In the genomic region with DNA sequence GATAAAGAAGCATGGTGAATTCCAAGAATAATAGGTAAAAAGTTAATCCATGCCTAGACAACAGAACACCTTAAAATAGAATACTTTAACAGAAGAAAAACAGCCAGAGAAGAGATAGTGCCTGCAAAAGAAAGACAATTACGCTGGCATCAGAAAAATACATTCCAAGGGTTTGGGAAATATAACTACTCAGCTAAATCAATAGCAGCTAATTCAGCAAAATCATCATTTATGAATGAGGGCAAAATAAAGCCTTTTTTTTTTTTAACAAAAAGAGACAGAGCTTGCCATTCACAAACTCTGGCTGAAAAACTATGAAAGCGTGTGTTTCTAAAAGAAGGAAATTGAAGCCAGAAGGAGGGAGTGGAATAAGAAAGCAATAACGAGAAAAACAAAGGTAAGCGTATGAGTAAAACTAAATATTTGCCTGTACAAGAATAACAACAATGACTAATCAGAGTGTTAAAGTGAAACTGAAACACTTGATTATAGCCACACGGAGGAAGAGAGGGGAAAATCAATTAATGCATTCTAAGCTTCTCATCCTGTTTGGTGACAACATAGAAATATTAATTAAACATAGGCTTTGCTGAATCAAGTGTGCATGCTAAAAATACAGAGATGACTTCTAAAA, we compare ENCODE assay signal across 8 cellular contexts.
DNase-seq lines count a peak whose midpoint lies in the region; ATAC-seq and TF ChIP-seq lines count a peak whose summit lies in the region.

No MANE protein-coding gene starts in this region.

- peak overlapping the region; percentile 65 for H3K4me2 ChIP-seq in skeletal muscle satellite cell (ENCODE audit: low read length)

- peak overlapping the region; percentile 87 for H3K27ac Mint-ChIP-seq in activated naive CD4-positive, alpha-beta T cell treated with anti-CD3 and anti-CD28 coated beads, Interleukin-2, amount 10 ng/mL, durations not matched to agents 7 days and 5 days
- H3K27ac Mint-ChIP-seq in activated naive CD4-positive, alpha-beta T cell treated with anti-CD3 and anti-CD28 coated beads for 36 hours, result no peak overlapping the region
- peak overlapping the region; percentile 87 for H3K27ac Mint-ChIP-seq in MCF 10A (ENCODE audit: low read depth, unreplicated experiment)

- TF ChIP-seq CTCF in MCF 10A (IDR thresholded peaks at IDR 0.05; ENCODE audit: unreplicated experiment), result no peak
- TF ChIP-seq CTCF in transverse colon (IDR thresholded peaks at IDR 0.05), result no peak

- DNase-seq in activated naive CD4-positive, alpha-beta T cell treated with anti-CD3 and anti-CD28 coated beads, Interleukin-2, amount 10 ng/mL, durations not matched to agents 7 days and 5 days, result no peak
- no peak for DNase-seq in activated naive CD4-positive, alpha-beta T cell treated with anti-CD3 and anti-CD28 coated beads for 36 hours
- DNase-seq in MCF 10A (ENCODE audit: unreplicated experiment) (no peak), GDM1 (lab: John Stamatoyannopoulos, UW) (no peak), transverse colon (no peak)
- DNase-seq in stimulated activated naive CD4-positive, alpha-beta T cell (lab: John Stamatoyannopoulos, UW), result no peak

- no TSS peak for BruUV-seq in MCF 10A (replicated peaks; lab: Mats Ljungman, UMichigan)

- no peak overlapping the region for H3K9ac ChIP-seq in skeletal muscle satellite cell (ENCODE audit: low read depth, low read length)

- no peak for TF ChIP-seq EP300 in transverse colon (IDR thresholded peaks at IDR 0.05; ENCODE audit: low read depth)

- H3K9me3 Mint-ChIP-seq in activated naive CD4-positive, alpha-beta T cell treated with anti-CD3 and anti-CD28 coated beads, Interleukin-2, amount 10 ng/mL, durations not matched to agents 7 days and 5 days, result no peaks in the 10 kb centered on the region
- H3K9me3 Mint-ChIP-seq in activated naive CD4-positive, alpha-beta T cell treated with anti-CD3 and anti-CD28 coated beads for 36 hours, result no peaks in the 10 kb centered on the region
- no peaks in the 10 kb centered on the region for H3K9me3 Mint-ChIP-seq in MCF 10A (ENCODE audit: unreplicated experiment)

- in situ Hi-C loops in transverse colon (cut with MboI; ENCODE audit: low pct_ligation_motif_present in 1 of 4, low pct_unique_long_range_greater_than_20kb in 1 of 4, low sequenced_read_pairs in 3 of 4), result loop anchor here in 1 of 4 donors (10.0 kb wide), 1 partner anchor 79 kb away; no protein-coding TSS in a partner anchor

- no peaks in the 10 kb centered on the region for H3K36me3 Mint-ChIP-seq in activated naive CD4-positive, alpha-beta T cell treated with anti-CD3 and anti-CD28 coated beads, Interleukin-2, amount 10 ng/mL, durations not matched to agents 7 days and 5 days
- no peaks in the 10 kb centered on the region for H3K36me3 Mint-ChIP-seq in activated naive CD4-positive, alpha-beta T cell treated with anti-CD3 and anti-CD28 coated beads for 36 hours (ENCODE audit: low read depth)
- H3K36me3 Mint-ChIP-seq in MCF 10A (ENCODE audit: insufficient read depth, unreplicated experiment), result no peaks in the 10 kb centered on the region

- H3K27me3 ChIP-seq in skeletal muscle satellite cell (ENCODE audit: control insufficient read depth, insufficient read depth, low read length) (no peaks in the 10 kb centered on the region), transverse colon (no peaks in the 10 kb centered on the region)

- no peak for TF ChIP-seq POLR2A in transverse colon (IDR thresholded peaks at IDR 0.05)

- H3K27ac ChIP-seq in transverse colon, result no peak overlapping the region

- POLR2A ChIA-PET in MCF 10A (lab: Yijun Ruan, JAX), result interaction anchor here (0.6 kb wide), 1 partner anchor 359 kb away, joined by 3 read pairs; no protein-coding TSS in a partner anchor

- H3K36me3 ChIP-seq in skeletal muscle satellite cell (ENCODE audit: insufficient read depth, low read length) (no peaks in the 10 kb centered on the region), transverse colon (no peaks in the 10 kb centered on the region)

- CTCF ChIA-PET in activated naive CD4-positive, alpha-beta T cell treated with anti-CD3 and anti-CD28 coated beads, Interleukin-2, amount 10 ng/mL, durations not matched to agents 7 days and 5 days (lab: Charles Lee), result interaction anchor here (0.7 kb wide), 1 partner anchor 11 kb away, joined by 3 read pairs; no protein-coding TSS in a partner anchor
- CTCF ChIA-PET in activated naive CD4-positive, alpha-beta T cell treated with anti-CD3 and anti-CD28 coated beads for 36 hours (lab: Charles Lee), result interaction anchor here (0.6 to 0.8 kb wide), 3 partner anchors 10 to 856 kb away, joined by 3 to 4 read pairs (median 3); no protein-coding TSS in a partner anchor
- CTCF ChIA-PET in MCF 10A (lab: Yijun Ruan, JAX), result interaction anchor here (0.7 to 2.5 kb wide), 5 partner anchors 10 to 611 kb away, joined by 3 to 15 read pairs (median 5); no protein-coding TSS in a partner anchor

- peaks cover 48% of the 10 kb centered on the region for H3K4me1 Mint-ChIP-seq in activated naive CD4-positive, alpha-beta T cell treated with anti-CD3 and anti-CD28 coated beads, Interleukin-2, amount 10 ng/mL, durations not matched to agents 7 days and 5 days
- H3K4me1 Mint-ChIP-seq in activated naive CD4-positive, alpha-beta T cell treated with anti-CD3 and anti-CD28 coated beads for 36 hours (ENCODE audit: low read depth), result peaks cover 35% of the 10 kb centered on the region
- H3K4me1 Mint-ChIP-seq in MCF 10A (ENCODE audit: insufficient read depth, unreplicated experiment), result peaks cover 29% of the 10 kb centered on the region

- H3K4me3 ChIP-seq in skeletal muscle satellite cell (ENCODE audit: low read length), result peak overlapping the region; percentile 53
- peak overlapping the region in 1 of 4 donors; percentile 11 for H3K4me3 ChIP-seq in transverse colon

- peak overlapping the region; percentile 25 for H3K4me3 Mint-ChIP-seq in activated naive CD4-positive, alpha-beta T cell treated with anti-CD3 and anti-CD28 coated beads, Interleukin-2, amount 10 ng/mL, durations not matched to agents 7 days and 5 days
- H3K4me3 Mint-ChIP-seq in activated naive CD4-positive, alpha-beta T cell treated with anti-CD3 and anti-CD28 coated beads for 36 hours, result no peak overlapping the region
- H3K4me3 Mint-ChIP-seq in MCF 10A (ENCODE audit: unreplicated experiment), result peak overlapping the region; percentile 66

- H3K9me3 ChIP-seq in skeletal muscle satellite cell (replicated peaks; ENCODE audit: low read length), result no peaks in the 10 kb centered on the region
- no peaks in the 10 kb centered on the region for H3K9me3 ChIP-seq in transverse colon

- peak; percentile 83 for ATAC-seq in HG03342 (IDR thresholded peaks at IDR 0.05; ENCODE audit: unreplicated experiment)

- H3K4me1 ChIP-seq in skeletal muscle satellite cell (ENCODE audit: control insufficient read depth, insufficient read depth, low read length) (peaks cover 10% of the 10 kb centered on the region), transverse colon (peaks cover 0 to 23% (median 7%) of the 10 kb centered on the region in 4 donors)

- H3K27me3 Mint-ChIP-seq in activated naive CD4-positive, alpha-beta T cell treated with anti-CD3 and anti-CD28 coated beads, Interleukin-2, amount 10 ng/mL, durations not matched to agents 7 days and 5 days, result no peaks in the 10 kb centered on the region
- no peaks in the 10 kb centered on the region for H3K27me3 Mint-ChIP-seq in activated naive CD4-positive, alpha-beta T cell treated with anti-CD3 and anti-CD28 coated beads for 36 hours (ENCODE audit: low read depth)
- H3K27me3 Mint-ChIP-seq in MCF 10A (ENCODE audit: insufficient read depth, unreplicated experiment), result no peaks in the 10 kb centered on the region

- 27 to 47% methylated on average over 5 of the region's 5 CpGs for WGBS in transverse colon (ENCODE audit: low coverage in 1 of 2), 2 donors

- intact Hi-C loops in activated naive CD4-positive, alpha-beta T cell treated with anti-CD3 and anti-CD28 coated beads for 36 hours (cut with micrococcal nuclease), result loop anchor here (1.0 to 10.0 kb wide), 4 partner anchors 26 to 879 kb away; a partner anchor contains a TSS
- intact Hi-C loops in MCF 10A (cut with micrococcal nuclease), result no loop called here
- intact Hi-C loops in transverse colon (cut with DNase I; ENCODE audit: low total_unique reads), result no loop called here
